ENCODE assay signal across 18 cellular contexts in genomic region chr16:17983847-17984639, GRCh38.
A peak's percentile ranks its signal among the peaks of the same experiment; 100 is the strongest.
DNase-seq lines count a peak whose midpoint lies in the region; TF ChIP-seq lines count a peak whose summit lies in the region.
"Had no signal": no experiment of that assay in that cellular context is flagged by ENCODE, and none has a peak within 500 bp of the region (broad histone marks: within the 10 kb centered on the region; RNA-seq: fewer than 3 reads in every experiment).

No MANE protein-coding gene starts in this region.

- no peaks in the 10 kb centered on the region for H3K27me3 ChIP-seq in liver (ENCODE audit: control insufficient read depth in 4 of 4, insufficient read depth in 4 of 4, low read length in 3 of 4)
- H3K27me3 ChIP-seq: BLaER1 treated with 17β-estradiol and CSF1 and Interleukin-3, amounts not matched to agents 10 nM and 100 nM had no signal

- H3K27me3 Mint-ChIP-seq in activated CD4-positive, alpha-beta memory T cell treated with anti-CD3 and anti-CD28 coated beads, Interleukin-2, amount 10 ng/mL, durations not matched to agents 7 days and 5 days: no peaks in the 10 kb centered on the region

- H3K9me3 ChIP-seq in liver (ENCODE audit: control insufficient read depth in 4 of 4, low read length in 3 of 4): no peaks in the 10 kb centered on the region
- H3K9me3 ChIP-seq: BLaER1 treated with 17β-estradiol and CSF1 and Interleukin-3, amounts not matched to agents 10 nM and 100 nM; MG63 had no signal

- CTCF ChIA-PET in activated CD4-positive, alpha-beta memory T cell treated with anti-CD3 and anti-CD28 coated beads, Interleukin-2, amount 10 ng/mL, durations not matched to agents 7 days and 5 days (lab: Charles Lee): no interaction called here

- H3K4me1 ChIP-seq in liver (ENCODE audit: control insufficient read depth in 4 of 4, insufficient read depth in 4 of 4, low read length in 3 of 4): peaks cover 0 to 4% (median 2%) of the 10 kb centered on the region in 4 donors
- H3K4me1 ChIP-seq: BLaER1 treated with 17β-estradiol and CSF1 and Interleukin-3, amounts not matched to agents 10 nM and 100 nM had no signal

- no peak overlapping the region for H3K4me3 ChIP-seq in liver (ENCODE audit: low read depth in 1 of 3, low read length in 3 of 3)
- H3K4me3 ChIP-seq: BLaER1 treated with 17β-estradiol and CSF1 and Interleukin-3, amounts not matched to agents 10 nM and 100 nM; MG63 had no signal

- no peaks in the 10 kb centered on the region for H3K36me3 ChIP-seq in liver (ENCODE audit: control insufficient read depth in 4 of 4, insufficient read depth in 3 of 4, low read depth in 1 of 4, low read length in 3 of 4)
- H3K36me3 ChIP-seq: BLaER1 treated with 17β-estradiol and CSF1 and Interleukin-3, amounts not matched to agents 10 nM and 100 nM; MG63 had no signal

- TF ChIP-seq RAD21 in liver (IDR thresholded peaks at IDR 0.05): no peak

- POLR2A ChIA-PET in activated CD4-positive, alpha-beta memory T cell treated with anti-CD3 and anti-CD28 coated beads, Interleukin-2, amount 10 ng/mL, durations not matched to agents 7 days and 5 days (lab: Charles Lee): no interaction called here

- no peaks in the 10 kb centered on the region for H3K9me3 Mint-ChIP-seq in activated CD4-positive, alpha-beta memory T cell treated with anti-CD3 and anti-CD28 coated beads, Interleukin-2, amount 10 ng/mL, durations not matched to agents 7 days and 5 days
- H3K9me3 Mint-ChIP-seq: CD4-positive, alpha-beta T cell had no signal

- H3K27ac Mint-ChIP-seq in activated CD4-positive, alpha-beta memory T cell treated with anti-CD3 and anti-CD28 coated beads, Interleukin-2, amount 10 ng/mL, durations not matched to agents 7 days and 5 days: no peak overlapping the region
- H3K27ac Mint-ChIP-seq: CD4-positive, alpha-beta T cell had no signal

- H3K27ac ChIP-seq in liver (ENCODE audit: low read depth in 1 of 2, low read length in 2 of 2): no peak overlapping the region
- H3K27ac ChIP-seq: BLaER1 treated with 17β-estradiol and CSF1 and Interleukin-3, amounts not matched to agents 10 nM and 100 nM had no signal

- no peak overlapping the region for H3K4me3 Mint-ChIP-seq in activated CD4-positive, alpha-beta memory T cell treated with anti-CD3 and anti-CD28 coated beads, Interleukin-2, amount 10 ng/mL, durations not matched to agents 7 days and 5 days
- H3K4me3 Mint-ChIP-seq: CD4-positive, alpha-beta T cell had no signal

- 52% methylated on average over 10 of the region's 10 CpGs for WGBS in liver

- H3K9ac ChIP-seq in liver (ENCODE audit: low read depth in 1 of 2, low read length in 2 of 2): no peak overlapping the region
- H3K9ac ChIP-seq: BLaER1 treated with 17β-estradiol and CSF1 and Interleukin-3, amounts not matched to agents 10 nM and 100 nM had no signal

- H3K4me1 Mint-ChIP-seq in activated CD4-positive, alpha-beta memory T cell treated with anti-CD3 and anti-CD28 coated beads, Interleukin-2, amount 10 ng/mL, durations not matched to agents 7 days and 5 days: no peaks in the 10 kb centered on the region

- no peak for TF ChIP-seq CTCF in liver (IDR thresholded peaks at IDR 0.05; ENCODE audit: low read depth, low read length, missing input control)

- DNase-seq in NCI-H748 (lab: John Stamatoyannopoulos, UW; ENCODE audit: unreplicated experiment) (peak; percentile 49), NCI-H748 treated with DMSO at 0.1 percent for 48 hours (lab: John Stamatoyannopoulos, UW) (no peak), RPMI8226 (peak; percentile 9), NCI-H2171 treated with DMSO at 0.1 percent for 48 hours (lab: John Stamatoyannopoulos, UW) (no peak)
- no peak for DNase-seq in activated CD4-positive, alpha-beta memory T cell treated with anti-CD3 and anti-CD28 coated beads, Interleukin-2, amount 10 ng/mL, durations not matched to agents 7 days and 5 days
- no peak for DNase-seq in activated CD4-positive, CD25-positive, alpha-beta regulatory T cell (lab: John Stamatoyannopoulos, UW)
- DNase-seq: AML-193; CD4-positive, alpha-beta T cell; DMS53; H7; KG1; MG63; NCI-H187 treated with DMSO at 0.1 percent for 48 hours; NCI-H2107; NCI-H2227 treated with DMSO at 0.1 percent for 48 hours; SHP77 treated with DMSO at 0.1 percent for 48 hours had no signal

- H3K36me3 Mint-ChIP-seq in activated CD4-positive, alpha-beta memory T cell treated with anti-CD3 and anti-CD28 coated beads, Interleukin-2, amount 10 ng/mL, durations not matched to agents 7 days and 5 days (ENCODE audit: low read depth): no peaks in the 10 kb centered on the region

TF ChIP-seq in liver, 16 proteins besides CTCF, POLR2A, EP300 and RAD21:
- TF ChIP-seq FOXA2 (IDR thresholded peaks at IDR 0.05): no peak
- peak; percentile 80 for TF ChIP-seq NR2F2 (IDR thresholded peaks at IDR 0.05)

Comparison
In these comparisons a context has a peak if more than half of its experiments do, and no peak if none do; other contexts are left out.
1. DNase-seq: peak in NCI-H748 (single experiment) and RPMI8226 (single experiment); none in NCI-H748 treated with DMSO at 0.1 percent for 48 hours (single experiment), activated CD4-positive, alpha-beta memory T cell treated with anti-CD3 and anti-CD28 coated beads, Interleukin-2, amount 10 ng/mL, durations not matched to agents 7 days and 5 days (single experiment), NCI-H2171 treated with DMSO at 0.1 percent for 48 hours (single experiment) and activated CD4-positive, CD25-positive, alpha-beta regulatory T cell (0 of 4).